ENCODE assay signal across 1 cellular context in the genomic region with DNA sequence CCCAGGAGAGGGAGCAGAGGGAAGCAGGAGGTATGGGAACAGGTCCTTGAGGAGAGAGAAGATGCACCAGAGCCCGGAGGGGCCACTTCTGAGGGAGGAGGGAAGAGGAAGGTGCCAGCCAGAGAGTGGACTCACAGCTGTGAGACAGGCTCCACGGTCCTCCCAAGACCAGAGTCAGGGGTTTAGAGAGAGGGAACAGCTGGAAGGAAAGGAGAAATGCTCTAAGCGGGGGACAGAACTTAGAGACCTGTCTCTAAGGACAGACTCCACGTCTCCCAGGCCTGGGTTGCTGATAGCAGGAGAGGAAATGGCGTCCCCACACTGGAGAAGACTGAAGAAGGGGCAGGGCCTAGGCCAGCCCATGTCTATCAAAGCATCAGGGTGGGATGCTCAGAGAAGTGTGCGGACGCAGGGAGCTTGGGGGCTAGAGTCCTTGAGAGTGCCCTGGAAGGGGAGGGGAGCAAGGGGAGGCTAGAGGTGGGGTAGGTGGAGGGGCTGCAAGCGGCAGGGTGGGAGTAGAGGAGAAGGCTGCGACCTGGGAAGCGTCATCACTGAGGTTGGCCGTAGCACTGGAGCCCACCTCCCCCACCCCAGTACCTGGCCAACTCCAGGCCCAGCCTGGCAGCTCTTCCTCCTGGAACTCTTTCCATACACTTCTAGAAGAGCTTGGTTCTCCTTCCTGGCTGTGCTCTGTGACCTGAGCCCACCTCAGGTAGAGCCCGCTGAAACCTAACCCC.
TF ChIP-seq lines count a peak whose summit lies in the region.

No MANE protein-coding gene starts in this region.

TF ChIP-seq in IMR-90, 13 proteins besides CTCF, POLR2A, EP300 and RAD21 (continued from another document):
- TF ChIP-seq, protein P1, sequence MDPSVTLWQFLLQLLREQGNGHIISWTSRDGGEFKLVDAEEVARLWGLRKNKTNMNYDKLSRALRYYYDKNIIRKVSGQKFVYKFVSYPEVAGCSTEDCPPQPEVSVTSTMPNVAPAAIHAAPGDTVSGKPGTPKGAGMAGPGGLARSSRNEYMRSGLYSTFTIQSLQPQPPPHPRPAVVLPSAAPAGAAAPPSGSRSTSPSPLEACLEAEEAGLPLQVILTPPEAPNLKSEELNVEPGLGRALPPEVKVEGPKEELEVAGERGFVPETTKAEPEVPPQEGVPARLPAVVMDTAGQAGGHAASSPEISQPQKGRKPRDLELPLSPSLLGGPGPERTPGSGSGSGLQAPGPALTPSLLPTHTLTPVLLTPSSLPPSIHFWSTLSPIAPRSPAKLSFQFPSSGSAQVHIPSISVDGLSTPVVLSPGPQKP (IDR thresholded peaks at IDR 0.05; ENCODE audit: borderline replicate concordance, low read depth, low read length): no peak
- TF ChIP-seq BHLHE40 (IDR thresholded peaks at IDR 0.05; ENCODE audit: low read depth, low read length) (no peak), CHD1 (IDR thresholded peaks at IDR 0.05; ENCODE audit: low read depth, low read length) (no peak), CEBPB (IDR thresholded peaks at IDR 0.05; ENCODE audit: low read depth, low read length) (no peak), SMC3 (IDR thresholded peaks at IDR 0.05; ENCODE audit: low read depth, low read length) (no peak), FOS (IDR thresholded peaks at IDR 0.05; ENCODE audit: low read depth, low read length) (no peak), NFE2L2 (IDR thresholded peaks at IDR 0.05; ENCODE audit: low read depth, low read length) (no peak)
- TF ChIP-seq, protein P2, sequence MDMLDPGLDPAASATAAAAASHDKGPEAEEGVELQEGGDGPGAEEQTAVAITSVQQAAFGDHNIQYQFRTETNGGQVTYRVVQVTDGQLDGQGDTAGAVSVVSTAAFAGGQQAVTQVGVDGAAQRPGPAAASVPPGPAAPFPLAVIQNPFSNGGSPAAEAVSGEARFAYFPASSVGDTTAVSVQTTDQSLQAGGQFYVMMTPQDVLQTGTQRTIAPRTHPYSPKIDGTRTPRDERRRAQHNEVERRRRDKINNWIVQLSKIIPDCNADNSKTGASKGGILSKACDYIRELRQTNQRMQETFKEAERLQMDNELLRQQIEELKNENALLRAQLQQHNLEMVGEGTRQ (IDR thresholded peaks at IDR 0.05; ENCODE audit: low read depth, low read length): no peak
